In the genomic region with DNA sequence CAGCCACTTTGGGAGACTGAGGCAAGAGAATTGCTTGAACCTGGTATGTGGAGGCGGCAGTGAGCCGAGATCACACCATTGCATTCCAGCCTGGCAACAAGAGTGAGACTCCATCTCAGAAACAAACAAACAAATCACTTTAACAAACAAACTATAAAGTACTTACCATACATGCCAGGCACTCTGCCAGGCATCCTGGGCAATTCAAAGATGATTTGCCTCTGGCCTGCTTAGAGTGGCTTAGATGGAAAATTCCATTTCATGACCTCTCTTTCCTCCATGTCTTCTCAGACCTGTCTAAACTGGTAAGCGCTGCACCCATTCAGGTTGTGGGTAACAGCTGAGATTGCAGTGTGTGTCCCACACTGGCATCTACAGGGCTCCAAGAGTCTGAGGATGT, we compare ENCODE assay signal across 1 cellular context.
TF ChIP-seq lines count a peak whose summit lies in the region.

No MANE protein-coding gene starts in this region.

TF ChIP-seq in GM23338, 12 proteins besides CTCF, POLR2A, EP300 and RAD21 (continued from another document):
- TF ChIP-seq, protein P1, sequence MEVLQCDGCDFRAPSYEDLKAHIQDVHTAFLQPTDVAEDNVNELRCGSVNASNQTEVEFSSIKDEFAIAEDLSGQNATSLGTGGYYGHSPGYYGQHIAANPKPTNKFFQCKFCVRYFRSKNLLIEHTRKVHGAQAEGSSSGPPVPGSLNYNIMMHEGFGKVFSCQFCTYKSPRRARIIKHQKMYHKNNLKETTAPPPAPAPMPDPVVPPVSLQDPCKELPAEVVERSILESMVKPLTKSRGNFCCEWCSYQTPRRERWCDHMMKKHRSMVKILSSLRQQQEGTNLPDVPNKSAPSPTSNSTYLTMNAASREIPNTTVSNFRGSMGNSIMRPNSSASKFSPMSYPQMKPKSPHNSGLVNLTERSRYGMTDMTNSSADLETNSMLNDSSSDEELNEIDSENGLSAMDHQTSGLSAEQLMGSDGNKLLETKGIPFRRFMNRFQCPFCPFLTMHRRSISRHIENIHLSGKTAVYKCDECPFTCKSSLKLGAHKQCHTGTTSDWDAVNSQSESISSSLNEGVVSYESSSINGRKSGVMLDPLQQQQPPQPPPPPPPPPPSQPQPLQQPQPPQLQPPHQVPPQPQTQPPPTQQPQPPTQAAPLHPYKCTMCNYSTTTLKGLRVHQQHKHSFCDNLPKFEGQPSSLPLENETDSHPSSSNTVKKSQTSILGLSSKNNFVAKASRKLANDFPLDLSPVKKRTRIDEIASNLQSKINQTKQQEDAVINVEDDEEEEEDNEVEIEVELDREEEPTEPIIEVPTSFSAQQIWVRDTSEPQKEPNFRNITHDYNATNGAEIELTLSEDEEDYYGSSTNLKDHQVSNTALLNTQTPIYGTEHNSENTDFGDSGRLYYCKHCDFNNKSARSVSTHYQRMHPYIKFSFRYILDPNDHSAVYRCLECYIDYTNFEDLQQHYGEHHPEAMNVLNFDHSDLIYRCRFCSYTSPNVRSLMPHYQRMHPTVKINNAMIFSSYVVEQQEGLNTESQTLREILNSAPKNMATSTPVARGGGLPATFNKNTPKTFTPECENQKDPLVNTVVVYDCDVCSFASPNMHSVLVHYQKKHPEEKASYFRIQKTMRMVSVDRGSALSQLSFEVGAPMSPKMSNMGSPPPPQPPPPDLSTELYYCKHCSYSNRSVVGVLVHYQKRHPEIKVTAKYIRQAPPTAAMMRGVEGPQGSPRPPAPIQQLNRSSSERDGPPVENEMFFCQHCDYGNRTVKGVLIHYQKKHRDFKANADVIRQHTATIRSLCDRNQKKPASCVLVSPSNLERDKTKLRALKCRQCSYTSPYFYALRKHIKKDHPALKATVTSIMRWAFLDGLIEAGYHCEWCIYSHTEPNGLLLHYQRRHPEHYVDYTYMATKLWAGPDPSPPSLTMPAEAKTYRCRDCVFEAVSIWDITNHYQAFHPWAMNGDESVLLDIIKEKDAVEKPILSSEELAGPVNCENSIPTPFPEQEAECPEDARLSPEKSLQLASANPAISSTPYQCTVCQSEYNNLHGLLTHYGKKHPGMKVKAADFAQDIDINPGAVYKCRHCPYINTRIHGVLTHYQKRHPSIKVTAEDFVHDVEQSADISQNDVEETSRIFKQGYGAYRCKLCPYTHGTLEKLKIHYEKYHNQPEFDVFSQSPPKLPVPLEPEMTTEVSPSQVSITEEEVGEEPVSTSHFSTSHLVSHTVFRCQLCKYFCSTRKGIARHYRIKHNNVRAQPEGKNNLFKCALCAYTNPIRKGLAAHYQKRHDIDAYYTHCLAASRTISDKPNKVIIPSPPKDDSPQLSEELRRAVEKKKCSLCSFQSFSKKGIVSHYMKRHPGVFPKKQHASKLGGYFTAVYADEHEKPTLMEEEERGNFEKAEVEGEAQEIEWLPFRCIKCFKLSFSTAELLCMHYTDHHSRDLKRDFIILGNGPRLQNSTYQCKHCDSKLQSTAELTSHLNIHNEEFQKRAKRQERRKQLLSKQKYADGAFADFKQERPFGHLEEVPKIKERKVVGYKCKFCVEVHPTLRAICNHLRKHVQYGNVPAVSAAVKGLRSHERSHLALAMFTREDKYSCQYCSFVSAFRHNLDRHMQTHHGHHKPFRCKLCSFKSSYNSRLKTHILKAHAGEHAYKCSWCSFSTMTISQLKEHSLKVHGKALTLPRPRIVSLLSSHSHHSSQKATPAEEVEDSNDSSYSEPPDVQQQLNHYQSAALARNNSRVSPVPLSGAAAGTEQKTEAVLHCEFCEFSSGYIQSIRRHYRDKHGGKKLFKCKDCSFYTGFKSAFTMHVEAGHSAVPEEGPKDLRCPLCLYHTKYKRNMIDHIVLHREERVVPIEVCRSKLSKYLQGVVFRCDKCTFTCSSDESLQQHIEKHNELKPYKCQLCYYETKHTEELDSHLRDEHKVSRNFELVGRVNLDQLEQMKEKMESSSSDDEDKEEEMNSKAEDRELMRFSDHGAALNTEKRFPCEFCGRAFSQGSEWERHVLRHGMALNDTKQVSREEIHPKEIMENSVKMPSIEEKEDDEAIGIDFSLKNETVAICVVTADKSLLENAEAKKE (CRISPR knock-in tag; IDR thresholded peaks at IDR 0.05): no peak
- TF ChIP-seq POLR2AphosphoS5 (IDR thresholded peaks at IDR 0.05; ENCODE audit: low read depth) (no peak), ZNF331 (CRISPR knock-in tag; IDR thresholded peaks at IDR 0.05; ENCODE audit: low read depth) (no peak), CREB1 (CRISPR knock-in tag; IDR thresholded peaks at IDR 0.05; ENCODE audit: low read depth) (no peak), JUNB (IDR thresholded peaks at IDR 0.05; ENCODE audit: unreplicated experiment) (no peak), NANOG (IDR thresholded peaks at IDR 0.05; ENCODE audit: borderline replicate concordance) (no peak), ETS1 (IDR thresholded peaks at IDR 0.05) (no peak)
